Comparison of ENCODE assay signal across 8 cellular contexts in the genomic region with DNA sequence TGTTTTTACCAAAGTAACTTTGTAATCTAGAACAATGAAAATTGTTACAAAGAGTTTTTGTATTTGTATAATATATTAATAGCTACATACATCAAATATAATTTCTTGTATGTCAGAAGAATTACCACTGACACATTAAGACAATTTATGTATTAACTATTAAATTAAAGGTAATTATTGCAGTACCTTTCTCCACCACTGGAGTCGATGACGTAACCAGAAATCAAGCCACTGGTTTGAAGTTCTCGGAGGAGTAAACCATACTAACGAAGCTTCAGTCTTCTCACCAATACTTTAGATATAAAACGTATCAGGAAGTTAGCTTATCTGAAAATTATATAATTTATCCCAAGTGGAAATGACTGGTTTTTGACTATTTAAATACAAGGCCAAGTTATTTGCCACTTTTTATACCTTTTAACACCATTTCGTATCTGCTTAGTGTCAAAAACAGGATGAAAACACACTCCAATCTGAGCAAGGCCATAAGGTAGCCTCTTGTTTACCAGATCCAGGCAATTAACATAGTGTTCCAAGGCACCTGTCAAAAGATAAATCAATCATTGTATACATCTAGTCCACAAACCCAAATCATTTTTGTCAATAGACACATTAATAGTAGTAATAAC. TPM values are rescaled to one million over a fixed set of nuclear protein-coding genes. Genes with fewer than 3 reads are reported as not detected.
A peak's percentile ranks its signal among the peaks of the same experiment; 100 is the strongest.
DNase-seq lines count a peak whose midpoint lies in the region; ATAC-seq and TF ChIP-seq lines count a peak whose summit lies in the region.

No MANE protein-coding gene starts in this region.

- peaks cover 6% of the 10 kb centered on the region for H3F3A ChIP-seq in Loucy (ENCODE audit: low read depth)

- H3K79me2 ChIP-seq in DND-41 (ENCODE audit: insufficient read depth, low read length) (peaks cover 39% of the 10 kb centered on the region), Loucy (ENCODE audit: insufficient read depth, low read length) (peaks cover 41% of the 10 kb centered on the region)

- no peaks in the 10 kb centered on the region for H3K9me3 Mint-ChIP-seq in nephron
- no peaks in the 10 kb centered on the region for H3K9me3 Mint-ChIP-seq in stimulated activated naive B cell treated with anti-CD40 and anti-IgM and Interleukin-4, amounts not matched to agents 10 μg/mL and 1 μg/mL and 100 μg/mL, for 72 hours

- peak overlapping the region; percentile 14; the same call in 1 of the 2 replicates for H3K4me2 ChIP-seq in DND-41 (ENCODE audit: insufficient read depth, low read length)
- H3K4me2 ChIP-seq in Loucy (ENCODE audit: low read depth, low read length, poor library complexity, severe bottlenecking), result peak overlapping the region; percentile 47

- no peak for TF ChIP-seq POLR2A in body of pancreas (IDR thresholded peaks at IDR 0.05)

- DNase-seq in DND-41 (no peak), body of pancreas (no peak), SKM-1 treated with dmso at 0.1 percent for 144 hours (lab: John Stamatoyannopoulos, UW; ENCODE audit: unreplicated experiment) (no peak), NCI-H1417 (lab: John Stamatoyannopoulos, UW) (no peak), A172 (ENCODE audit: low spot score) (no peak)
- no peak for DNase-seq in stimulated activated naive B cell treated with anti-CD40 and anti-IgM and Interleukin-4, amounts not matched to agents 10 μg/mL and 1 μg/mL and 100 μg/mL, for 72 hours

- no peak for ATAC-seq in DND-41 (ENCODE audit: insufficient read depth, low read depth)
- no peak for ATAC-seq in body of pancreas
- no peak for ATAC-seq in stimulated activated naive B cell treated with anti-CD40 and anti-IgM and Interleukin-4, amounts not matched to agents 10 μg/mL and 1 μg/mL and 100 μg/mL, for 72 hours (replicated peaks)

- H3K9me2 ChIP-seq in Loucy (replicated peaks; ENCODE audit: low read depth, low read length), result no peaks in the 10 kb centered on the region

- H3K36me3 ChIP-seq in DND-41 (ENCODE audit: insufficient read depth, low read length), result peaks cover 41% of the 10 kb centered on the region
- H3K36me3 ChIP-seq in Loucy (ENCODE audit: insufficient read depth, low read length), result peaks cover 14% of the 10 kb centered on the region; the same call in 1 of the 2 replicates
- H3K36me3 ChIP-seq in body of pancreas (replicated peaks in 1 of 2; ENCODE audit: insufficient read depth in 1 of 2, low read depth in 2 of 2), result peaks cover 0 to 7% of the 10 kb centered on the region in 2 donors

- no peaks in the 10 kb centered on the region for H3K27me3 Mint-ChIP-seq in nephron (ENCODE audit: low read depth)
- H3K27me3 Mint-ChIP-seq in stimulated activated naive B cell treated with anti-CD40 and anti-IgM and Interleukin-4, amounts not matched to agents 10 μg/mL and 1 μg/mL and 100 μg/mL, for 72 hours, result no peaks in the 10 kb centered on the region

- peak; percentile 57 for TF ChIP-seq CTCF in DND-41 (IDR thresholded peaks at IDR 0.05; ENCODE audit: borderline replicate concordance, extremely low read depth, low read length, poor library complexity, severe bottlenecking)
- TF ChIP-seq CTCF in Loucy (conservative IDR thresholded peaks at IDR 0.05; ENCODE audit: low read length), result peak; percentile 54
- peak in 6 of 7 experiments; percentile 24 to 74 (median 37) for TF ChIP-seq CTCF in body of pancreas (IDR thresholded peaks at IDR 0.05)
- TF ChIP-seq CTCF in nephron (IDR thresholded peaks at IDR 0.05; ENCODE audit: unreplicated experiment in 3 of 3), result peak; percentile 35 to 46 (median 35)

- H3K9me3 ChIP-seq in DND-41 (ENCODE audit: insufficient read depth, low read length, severe bottlenecking) (no peaks in the 10 kb centered on the region), Loucy (ENCODE audit: insufficient read depth, low read depth, low read length) (no peaks in the 10 kb centered on the region), body of pancreas (no peaks in the 10 kb centered on the region)

- no peak overlapping the region for H3K27ac ChIP-seq in DND-41 (ENCODE audit: low read length)
- H3K27ac ChIP-seq in body of pancreas, result no peak overlapping the region

- H3K36me3 Mint-ChIP-seq in nephron (ENCODE audit: low read depth), result peaks cover 41% of the 10 kb centered on the region
- peaks cover 33 to 41% of the 10 kb centered on the region in 2 donors for H3K36me3 Mint-ChIP-seq in stimulated activated naive B cell treated with anti-CD40 and anti-IgM and Interleukin-4, amounts not matched to agents 10 μg/mL and 1 μg/mL and 100 μg/mL, for 72 hours

- intact Hi-C loops in body of pancreas (cut with DNase I), result no loop called here

- no peaks in the 10 kb centered on the region for H3K27me3 ChIP-seq in DND-41 (ENCODE audit: insufficient read depth, low read length, poor library complexity)
- H3K27me3 ChIP-seq in Loucy (ENCODE audit: insufficient read depth, low read length, poor library complexity, severe bottlenecking), result no peaks in the 10 kb centered on the region
- H3K27me3 ChIP-seq in body of pancreas, result no peaks in the 10 kb centered on the region

- peaks cover 36% of the 10 kb centered on the region for H3K4me1 ChIP-seq in DND-41 (ENCODE audit: insufficient read depth, low read length)
- H3K4me1 ChIP-seq in Loucy (ENCODE audit: insufficient read depth, low read length, poor library complexity, severe bottlenecking), result peaks cover 25% of the 10 kb centered on the region
- H3K4me1 ChIP-seq in body of pancreas, result peaks cover 29% of the 10 kb centered on the region

- peaks cover 25% of the 10 kb centered on the region for H3K4me1 Mint-ChIP-seq in nephron
- H3K4me1 Mint-ChIP-seq in stimulated activated naive B cell treated with anti-CD40 and anti-IgM and Interleukin-4, amounts not matched to agents 10 μg/mL and 1 μg/mL and 100 μg/mL, for 72 hours, result peaks cover 14 to 28% of the 10 kb centered on the region in 2 donors

- H3K9ac ChIP-seq in DND-41 (ENCODE audit: low read depth, low read length) (no peak overlapping the region), Loucy (ENCODE audit: low read depth, low read length, poor library complexity, severe bottlenecking) (no peak overlapping the region)

- H3K4me3 ChIP-seq in DND-41 (ENCODE audit: low read depth in 1 of 2, low read length in 2 of 2) (no peak overlapping the region), Loucy (ENCODE audit: low read length, poor library complexity, severe bottlenecking) (peak overlapping the region; percentile 32), body of pancreas (no peak overlapping the region)

- WGBS in body of pancreas, 2 donors, result 81 to 85% methylated on average over 6 of the region's 6 CpGs

- H2AFZ ChIP-seq in DND-41 (ENCODE audit: low read depth, low read length), result no peak overlapping the region
- H2AFZ ChIP-seq in Loucy (ENCODE audit: low read length), result no peak overlapping the region

- H3K27ac Mint-ChIP-seq in nephron, result no peak overlapping the region
- no peak overlapping the region for H3K27ac Mint-ChIP-seq in stimulated activated naive B cell treated with anti-CD40 and anti-IgM and Interleukin-4, amounts not matched to agents 10 μg/mL and 1 μg/mL and 100 μg/mL, for 72 hours

- H4K20me1 ChIP-seq in DND-41 (ENCODE audit: insufficient read depth, low read length), result no peaks in the 10 kb centered on the region; the same call in 1 of the 2 replicates
- H4K20me1 ChIP-seq in Loucy (ENCODE audit: insufficient read depth, low read length, poor library complexity, severe bottlenecking), result peaks cover 20% of the 10 kb centered on the region

- no peak overlapping the region for H3K4me3 Mint-ChIP-seq in nephron
- no peak overlapping the region for H3K4me3 Mint-ChIP-seq in stimulated activated naive B cell treated with anti-CD40 and anti-IgM and Interleukin-4, amounts not matched to agents 10 μg/mL and 1 μg/mL and 100 μg/mL, for 72 hours

RNA-seq across cellular contexts. Expression of gene POLG2, which starts 4.3 kb away (rescaled TPM):
- 10 to 100 TPM in 1 of 2 donors, 1 to 10 TPM in 1; 6.5 to 18.1 TPM for total RNA-seq in body of pancreas
- total RNA-seq in A172 (2014; rRNA removed; shearing (Covaris generic)), result 7.1 and 11.0 TPM in 2 replicates

RNA-seq across cellular contexts. Expression of gene DDX5, which starts 13.5 kb away (rescaled TPM):
- total RNA-seq in body of pancreas, result 100 to 1,000 TPM; 487 to 513 TPM
- 338 and 562 TPM in 2 replicates for total RNA-seq in A172 (2014; rRNA removed; shearing (Covaris generic))

RNA-seq across cellular contexts. Expression of gene CEP95, which starts 14.2 kb away (rescaled TPM):
- 10 to 100 TPM; 18.5 to 39.7 TPM for total RNA-seq in body of pancreas
- total RNA-seq in A172 (2014; rRNA removed; shearing (Covaris generic)), result 15.5 and 36.7 TPM in 2 replicates

RNA-seq across cellular contexts. Expression of gene MILR1, which starts 43.7 kb away (rescaled TPM):
- total RNA-seq in body of pancreas, result 1 to 10 TPM in 1 of 2 donors, not detected in 1; 4.9 TPM
- total RNA-seq in A172 (2014; rRNA removed; shearing (Covaris generic)), result 1.4 and 6.6 TPM in 2 replicates
